ENCODE assay signal across 9 cellular contexts in genomic region chr16:81831722-81832126, GRCh38. TPM values are rescaled to one million over a fixed set of nuclear protein-coding genes. Genes with fewer than 3 reads are reported as not detected.
DNase-seq lines count a peak whose midpoint lies in the region; ATAC-seq, FAIRE-seq and TF ChIP-seq lines count a peak whose summit lies in the region.
"Had no signal": no experiment of that assay in that cellular context is flagged by ENCODE, and none has a peak within 500 bp of the region (broad histone marks: within the 10 kb centered on the region; RNA-seq: fewer than 3 reads in every experiment).

No MANE protein-coding gene starts in this region.

- intact Hi-C loops in left lung (cut with DNase I) (no loop called here), thyroid gland (cut with DNase I) (no loop called here)

- peaks cover 0 to 48% of the 10 kb centered on the region in 2 donors for H3K4me1 ChIP-seq in left lung
- H3K4me1 ChIP-seq in thyroid gland = no peaks in the 10 kb centered on the region

- in situ Hi-C loops in KBM-7 (cut with MboI; ENCODE audit: low pct_unique_long_range_greater_than_20kb, low sequenced_read_pairs) = no loop called here

- H3K36me3 ChIP-seq in left lung = no peaks in the 10 kb centered on the region
- H3K36me3 ChIP-seq in thyroid gland = no peaks in the 10 kb centered on the region

- ATAC-seq in GM21526 (IDR thresholded peaks at IDR 0.05; ENCODE audit: low FRiP score, unreplicated experiment) (peak; percentile 55), left lung (peak; percentile 85)

- H3K27me3 ChIP-seq in left lung (no peaks in the 10 kb centered on the region), thyroid gland (no peaks in the 10 kb centered on the region)

- peak overlapping the region in 1 of 2 donors; percentile 80 for H3K27ac ChIP-seq in left lung
- no peak overlapping the region for H3K27ac ChIP-seq in thyroid gland

- peak; percentile 96 for DNase-seq in GM12865 (ENCODE audit: low read depth)
- peak; percentile 95 for DNase-seq in KBM-7
- peak; percentile 50 for DNase-seq in activated CD8-positive, alpha-beta memory T cell treated with anti-CD3 and anti-CD28 coated beads, Interleukin-2, amount 50 U/mL, for 4 hours
- DNase-seq in left lung = peak; percentile 89 to 90
- peak; percentile 8 to 18 for DNase-seq in thyroid gland
- DNase-seq in NCI-H446 (lab: John Stamatoyannopoulos, UW) = no peak
- DNase-seq in D721Med (ENCODE audit: insufficient read length, low spot score) = no peak
- DNase-seq: IMR-90 had no signal

- WGBS in thyroid gland, 2 donors = 82 to 92% methylated on average over 8 of the region's 8 CpGs

- no peak for TF ChIP-seq POLR2A in thyroid gland (IDR thresholded peaks at IDR 0.05)

- H3K9me3 ChIP-seq in left lung (no peaks in the 10 kb centered on the region), thyroid gland (no peaks in the 10 kb centered on the region)

- no peak for FAIRE-seq in D721Med (lab: Jason Lieb, UNC)

- TF ChIP-seq CTCF in GM12865 (IDR thresholded peaks at IDR 0.05; ENCODE audit: insufficient read depth, low read depth, low read length, missing control alignments) = peak; percentile 48
- peak in 1 of 2 donors; percentile 52 for TF ChIP-seq CTCF in left lung (IDR thresholded peaks at IDR 0.05)
- no peak for TF ChIP-seq CTCF in thyroid gland (IDR thresholded peaks at IDR 0.05)
- TF ChIP-seq CTCF in D721Med (IDR thresholded peaks at IDR 0.05; ENCODE audit: insufficient read depth, missing control alignments) = no peak

- H3K4me3 ChIP-seq in GM12865 (ENCODE audit: low read depth, low read length) (peak overlapping the region; percentile 71), left lung (no peak overlapping the region), thyroid gland (replicated peaks in 1 of 3) (no peak overlapping the region)

RNA-seq across cellular contexts. Expression of gene PLCG2, which starts 52.6 kb away (rescaled TPM):
- total RNA-seq in left lung (10 to 100 TPM; 22.5 to 48.7 TPM), thyroid gland (10 to 100 TPM in 2 of 4 donors, 1 to 10 TPM in 2; 9.2 to 12.1 (median 10.3) TPM)

Comparison
In these comparisons a context has a peak if more than half of its experiments do, and no peak if none do; other contexts are left out.
1. DNase-seq: peak in GM12865 (single experiment), KBM-7 (single experiment), activated CD8-positive, alpha-beta memory T cell treated with anti-CD3 and anti-CD28 coated beads, Interleukin-2, amount 50 U/mL, for 4 hours (single experiment), left lung (2 of 2) and thyroid gland (2 of 2); none in NCI-H446 (0 of 2) and D721Med (single experiment).